12 cellular contexts compared by ENCODE assay signal in the genomic region with DNA sequence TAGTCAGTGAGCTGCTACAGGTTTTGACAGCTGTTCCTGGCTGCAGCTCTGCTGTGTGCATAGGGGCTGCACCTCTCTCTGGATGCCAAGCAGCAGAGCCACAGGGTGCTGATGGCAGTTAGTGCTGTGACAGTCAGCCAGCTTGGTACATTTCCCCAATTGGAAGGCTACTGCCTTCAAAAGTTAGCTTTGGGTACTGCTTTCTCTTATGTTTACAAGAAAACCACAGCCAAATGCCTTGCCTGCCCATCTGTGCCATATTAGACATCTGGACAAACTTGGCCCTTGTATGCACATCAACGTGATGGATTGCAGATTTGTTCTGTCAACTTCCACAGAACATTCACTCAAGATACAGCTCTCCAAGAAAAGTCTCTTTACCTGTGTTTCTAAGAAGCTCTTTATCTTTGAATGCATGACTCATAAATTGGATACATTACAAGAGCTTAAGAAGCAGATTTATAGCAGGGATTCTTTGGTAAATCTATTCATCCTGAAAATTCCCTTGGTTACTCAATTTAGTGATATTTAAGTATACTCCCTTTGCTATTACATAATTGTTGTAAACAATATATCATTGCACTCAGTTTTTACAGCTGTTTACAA.
DNase-seq lines count a peak whose midpoint lies in the region; ATAC-seq, FAIRE-seq and TF ChIP-seq lines count a peak whose summit lies in the region.
"Had no signal": no experiment of that assay in that cellular context is flagged by ENCODE, and none has a peak within 500 bp of the region (broad histone marks: within the 10 kb centered on the region; RNA-seq: fewer than 3 reads in every experiment).

No MANE protein-coding gene starts in this region.

- intact Hi-C loops in sciatic nerve (cut with DNase I) = no loop called here

- peak; percentile 83 for FAIRE-seq in endometrium (lab: Jason Lieb, UNC)

- peak; percentile 90 for ATAC-seq in omental fat pad (ENCODE audit: low FRiP score)
- no peak for ATAC-seq in HG03521 (IDR thresholded peaks at IDR 0.05; ENCODE audit: unreplicated experiment)
- ATAC-seq in sciatic nerve = no peak
- ATAC-seq: activated CD4-positive, CD25-positive, alpha-beta regulatory T cell treated with anti-CD3 and anti-CD28 coated beads, Interleukin-2, amount 50 U/mL, for 24 hours had no signal

- no peaks in the 10 kb centered on the region for H3K4me1 ChIP-seq in HEK293 (ENCODE audit: control insufficient read depth, insufficient read depth, low read length)
- H3K4me1 ChIP-seq: tibial artery had no signal

- H3K27ac ChIP-seq in HEK293 (ENCODE audit: extremely low read depth, low read depth, low read length) = no peak overlapping the region
- H3K27ac ChIP-seq: dorsolateral prefrontal cortex, tibial artery had no signal

- peak; percentile 63 for DNase-seq in NCI-H2171 treated with DMSO at 0.1 percent for 48 hours (lab: John Stamatoyannopoulos, UW)
- DNase-seq in omental fat pad (ENCODE audit: low spot score) = no peak
- no peak for DNase-seq in NAMALWA (ENCODE audit: low spot score)
- no peak for DNase-seq in sciatic nerve (ENCODE audit: low spot score)
- DNase-seq: activated T-cell treated with anti-CD3 and anti-CD28 coated beads for 4 hours, dorsolateral prefrontal cortex, occipital lobe, tibial artery had no signal

- no peak overlapping the region for H3K4me3 ChIP-seq in HEK293 (ENCODE audit: low read depth, low read length)
- H3K4me3 ChIP-seq: dorsolateral prefrontal cortex, tibial artery had no signal

- POLR2A ChIA-PET in HEK293 (lab: Yijun Ruan, JAX) = no interaction called here

- no peaks in the 10 kb centered on the region for H3K36me3 ChIP-seq in HEK293 (ENCODE audit: control insufficient read depth in 2 of 2, insufficient read depth in 1 of 2, low read length in 2 of 2)
- H3K36me3 ChIP-seq: tibial artery had no signal

- H3K9me3 ChIP-seq in HEK293 (ENCODE audit: control insufficient read depth, insufficient read depth, low read depth, low read length) = no peaks in the 10 kb centered on the region
- H3K9me3 ChIP-seq: tibial artery had no signal

- no peak for TF ChIP-seq CTCF in HEK293 (tag by site-specific recombination; IDR thresholded peaks at IDR 0.05)
- TF ChIP-seq CTCF in omental fat pad (IDR thresholded peaks at IDR 0.05) = no peak

- CTCF ChIA-PET in HEK293 (lab: Yijun Ruan, JAX) = no interaction called here

TF ChIP-seq in HEK293, 187 proteins besides CTCF, POLR2A, EP300 and RAD21:
- TF ChIP-seq ZNF19 (tag by site-specific recombination; IDR thresholded peaks at IDR 0.05; ENCODE audit: low read depth) (no peak), WT1 (tag by site-specific recombination; IDR thresholded peaks at IDR 0.05) (0 out of 2 replicates have a peak, but pooled peaks have one; percentile 51)
